Comparison of ENCODE assay signal across 20 cellular contexts in genomic region chr9:137023157-137023556, GRCh38. TPM values are rescaled to one million over a fixed set of nuclear protein-coding genes. Genes with fewer than 3 reads are reported as not detected.
DNase-seq lines count a peak whose midpoint lies in the region; ATAC-seq, FAIRE-seq and TF ChIP-seq lines count a peak whose summit lies in the region.
"Had no signal": no experiment of that assay in that cellular context is flagged by ENCODE, and none has a peak within 500 bp of the region (broad histone marks: within the 10 kb centered on the region; RNA-seq: fewer than 3 reads in every experiment).

No MANE protein-coding gene starts in this region.

- peaks cover 24% of the 10 kb centered on the region for H3K4me1 ChIP-seq in neural progenitor cell

- H3K27ac Mint-ChIP-seq in T-helper 17 cell (peak overlapping the region; percentile 45), neural progenitor cell (no peak overlapping the region)
- H3K27ac Mint-ChIP-seq: activated CD4-positive, alpha-beta T cell treated with anti-CD3 and anti-CD28 coated beads, Interleukin-2, amount 10 ng/mL, durations not matched to agents 24 days and 14 days; activated naive CD4-positive, alpha-beta T cell treated with anti-CD3 and anti-CD28 coated beads, Interleukin-2, amount 50 U/mL, for 24 hours; GM23338 had no signal

- H3K4me1 Mint-ChIP-seq in T-helper 17 cell (peaks cover 14% of the 10 kb centered on the region), neural progenitor cell (peaks cover 8% of the 10 kb centered on the region)
- H3K4me1 Mint-ChIP-seq: GM23338 had no signal

- no peak for ATAC-seq in T-helper 17 cell
- ATAC-seq: heart right ventricle had no signal

- peaks cover 13% of the 10 kb centered on the region for H4K20me1 ChIP-seq in neural progenitor cell (ENCODE audit: low read depth)

- H3K4me2 ChIP-seq in neural progenitor cell: peak overlapping the region; percentile 42
- H3K4me2 ChIP-seq: GM23338 had no signal

- H3K4me3 ChIP-seq in neural progenitor cell: no peak overlapping the region
- H3K4me3 ChIP-seq: esophagus squamous epithelium, GM23338, heart right ventricle, SJCRH30, skin epidermis had no signal

- H3K9ac ChIP-seq in neural progenitor cell: no peak overlapping the region

- DNase-seq in T-helper 17 cell (no peak), neural progenitor cell (ENCODE audit: low spot score) (peak; percentile 56), NCI-H2081 treated with DMSO at 0.1 percent for 48 hours (lab: John Stamatoyannopoulos, UW) (no peak), HTR-8/SVneo (ENCODE audit: insufficient read length, low spot score) (no peak)
- DNase-seq: activated CD4-positive, alpha-beta T cell treated with anti-CD3 and anti-CD28 coated beads, Interleukin-2, amount 10 ng/mL, durations not matched to agents 24 days and 14 days; activated T-cell treated with anti-CD3 and anti-CD28 coated beads, Interleukin-2, amount 50 U/mL, for 1 hour; brain microvascular endothelial cell; esophagus squamous epithelium; heart right ventricle; islet precursor cell; NCI-H1694 treated with DMSO at 0.1 percent for 48 hours; NCI-H446 treated with DMSO at 0.1 percent for 48 hours; stimulated activated naive CD4-positive, alpha-beta T cell treated with Interleukin-2 at 50 U/mL for 16 hours had no signal

- H3K27ac ChIP-seq in neural progenitor cell: no peak overlapping the region
- H3K27ac ChIP-seq: brain microvascular endothelial cell, esophagus squamous epithelium, heart right ventricle, SJCRH30, skin epidermis had no signal

- H3K27me3 ChIP-seq in neural progenitor cell: peaks cover 13% of the 10 kb centered on the region
- H3K27me3 ChIP-seq: brain microvascular endothelial cell, esophagus squamous epithelium, heart right ventricle had no signal

- no peaks in the 10 kb centered on the region for H3K9me3 Mint-ChIP-seq in neural progenitor cell
- H3K9me3 Mint-ChIP-seq: activated CD4-positive, alpha-beta T cell treated with anti-CD3 and anti-CD28 coated beads, Interleukin-2, amount 10 ng/mL, durations not matched to agents 24 days and 14 days; activated naive CD4-positive, alpha-beta T cell treated with anti-CD3 and anti-CD28 coated beads, Interleukin-2, amount 50 U/mL, for 24 hours; GM23338 had no signal

- H3K36me3 ChIP-seq in neural progenitor cell: no peaks in the 10 kb centered on the region
- H3K36me3 ChIP-seq: SJCRH30 had no signal

- no peak for FAIRE-seq in HTR-8/SVneo (lab: Jason Lieb, UNC)
- FAIRE-seq: urothelium cell line had no signal

- no peak overlapping the region for H2AFZ ChIP-seq in neural progenitor cell (replicated peaks)
- H2AFZ ChIP-seq: GM23338 had no signal

- no peak for TF ChIP-seq CTCF in neural progenitor cell (IDR thresholded peaks at IDR 0.05)

- H3K36me3 Mint-ChIP-seq in T-helper 17 cell (ENCODE audit: low read depth) (no peaks in the 10 kb centered on the region), neural progenitor cell (no peaks in the 10 kb centered on the region)
- H3K36me3 Mint-ChIP-seq: activated naive CD4-positive, alpha-beta T cell treated with anti-CD3 and anti-CD28 coated beads, Interleukin-2, amount 50 U/mL, for 24 hours had no signal

- no peaks in the 10 kb centered on the region for H3K79me2 ChIP-seq in neural progenitor cell (ENCODE audit: low read depth)

- peaks cover 16% of the 10 kb centered on the region for H3F3A ChIP-seq in neural progenitor cell (ENCODE audit: low read depth)

- no peaks in the 10 kb centered on the region for H3K27me3 Mint-ChIP-seq in T-helper 17 cell
- peaks cover 3% of the 10 kb centered on the region for H3K27me3 Mint-ChIP-seq in neural progenitor cell (ENCODE audit: insufficient read depth, low read depth)
- H3K27me3 Mint-ChIP-seq: activated naive CD4-positive, alpha-beta T cell treated with anti-CD3 and anti-CD28 coated beads, Interleukin-2, amount 50 U/mL, for 24 hours had no signal

- H3K4me3 Mint-ChIP-seq in T-helper 17 cell: no peak overlapping the region
- H3K4me3 Mint-ChIP-seq in neural progenitor cell: no peak overlapping the region
- H3K4me3 Mint-ChIP-seq: activated CD4-positive, alpha-beta T cell treated with anti-CD3 and anti-CD28 coated beads, Interleukin-2, amount 10 ng/mL, durations not matched to agents 24 days and 14 days; activated naive CD4-positive, alpha-beta T cell treated with anti-CD3 and anti-CD28 coated beads, Interleukin-2, amount 50 U/mL, for 24 hours; GM23338 had no signal

- H3K9me3 ChIP-seq in T-helper 17 cell (ENCODE audit: control insufficient read depth, low read length, poor library complexity, severe bottlenecking): no peaks in the 10 kb centered on the region
- no peaks in the 10 kb centered on the region for H3K9me3 ChIP-seq in neural progenitor cell (ENCODE audit: low read depth)
- H3K9me3 ChIP-seq: esophagus squamous epithelium, heart right ventricle, SJCRH30 had no signal

RNA-seq across cellular contexts. Expression of gene ABCA2, which starts 4.9 kb away (rescaled TPM):
- total RNA-seq in T-helper 17 cell (100 to 1,000 TPM; 120 to 131 TPM), neural progenitor cell (ENCODE audit: low replicate concordance) (2.7 and 19.7 TPM in 2 replicates)

RNA-seq across cellular contexts. Expression of gene FUT7, which starts 8.7 kb away (rescaled TPM):
- total RNA-seq in T-helper 17 cell: 10 to 100 TPM in 1 of 2 donors, 1 to 10 TPM in 1; 7.7 to 10.6 TPM
- not detected in 2 replicates for total RNA-seq in neural progenitor cell (ENCODE audit: low replicate concordance)
- total RNA-seq: activated CD4-positive, alpha-beta T cell treated with anti-CD3 and anti-CD28 coated beads, Interleukin-2, amount 10 ng/mL, durations not matched to agents 24 days and 14 days; dermis microvascular lymphatic vessel endothelial cell; GM23338; occipital lobe; SJCRH30 had no signal

RNA-seq across cellular contexts. Expression of gene NPDC1, which starts 22.8 kb away (rescaled TPM):
- total RNA-seq in T-helper 17 cell: 100 to 1,000 TPM; 139 to 202 TPM
- total RNA-seq in neural progenitor cell (ENCODE audit: low replicate concordance): 3.8 and 31.3 TPM in 2 replicates

RNA-seq across cellular contexts. Expression of gene CLIC3, which starts 26.8 kb away (rescaled TPM):
- total RNA-seq in T-helper 17 cell (1 to 10 TPM; 1.9 to 2.1 TPM), neural progenitor cell (ENCODE audit: low replicate concordance) (not detected in 2 replicates)
- total RNA-seq: activated CD4-positive, alpha-beta T cell treated with anti-CD3 and anti-CD28 coated beads, Interleukin-2, amount 10 ng/mL, durations not matched to agents 24 days and 14 days; dermis microvascular lymphatic vessel endothelial cell had no signal

RNA-seq across cellular contexts. Expression of gene ENTPD2, which starts 30.7 kb away (rescaled TPM):
- total RNA-seq in T-helper 17 cell (under 1 TPM in 1 of 2 donors, not detected in 1; 0.20 TPM), neural progenitor cell (ENCODE audit: low replicate concordance) (not detected in 2 replicates)
- total RNA-seq: activated CD4-positive, alpha-beta T cell treated with anti-CD3 and anti-CD28 coated beads, Interleukin-2, amount 10 ng/mL, durations not matched to agents 24 days and 14 days; dermis microvascular lymphatic vessel endothelial cell had no signal
